ENCODE assay signal across 18 cellular contexts in genomic region chr7:106348231-106348630, GRCh38.
"Had no signal": no experiment of that assay in that cellular context is flagged by ENCODE, and none has a peak within 500 bp of the region (broad histone marks: within the 10 kb centered on the region; RNA-seq: fewer than 3 reads in every experiment).

No MANE protein-coding gene starts in this region.

- H3K27ac ChIP-seq: brain microvascular endothelial cell, coronary artery, esophagus muscularis mucosa, thyroid gland had no signal

- DNase-seq: activated CD4-positive, alpha-beta T cell treated with anti-CD3 and anti-CD28 coated beads, Interleukin-2, amount 10 ng/mL, durations not matched to agents 7 days and 5 days; brain microvascular endothelial cell; effector CD4-positive, alpha-beta T cell; glutamatergic neuron; hypothalamus; kidney; left lung; naive B cell; stimulated activated CD4-positive, alpha-beta T cell treated with anti-CD3 and anti-CD28 coated beads, Interleukin-12 subunit alpha, Interleukin-12 subunit beta, amount 100 ng/mL, for 4 hours; stimulated activated CD4-positive, alpha-beta T cell treated with anti-CD3 and anti-CD28 coated beads, Interleukin-2, amount 100 ng/mL, for 24 hours; thyroid gland had no signal

- H3K4me3 Mint-ChIP-seq: activated CD4-positive, alpha-beta T cell treated with anti-CD3 and anti-CD28 coated beads, Interleukin-2, amount 10 ng/mL, durations not matched to agents 7 days and 5 days; naive B cell; WTC11 had no signal

- H3K4me1 Mint-ChIP-seq: naive B cell, WTC11 had no signal

- H3K9me3 ChIP-seq: thyroid gland had no signal

- ATAC-seq: activated naive CD4-positive, alpha-beta T cell treated with anti-CD3 and anti-CD28 coated beads, Interleukin-2, amount 50 U/mL, for 72 hours; SK-N-SH treated with all-trans-retinoic acid at 6 μM for 48 hours; WTC11 had no signal

- H3K36me3 ChIP-seq: brain microvascular endothelial cell, esophagus muscularis mucosa, left lung, thyroid gland had no signal

- H3K4me1 ChIP-seq: esophagus muscularis mucosa, thyroid gland had no signal

- H3K4me3 ChIP-seq: coronary artery, esophagus muscularis mucosa, left lung, thyroid gland had no signal

- FAIRE-seq: TTC549, urothelium cell line had no signal

- H3K27me3 ChIP-seq: brain microvascular endothelial cell, esophagus muscularis mucosa, left lung, thyroid gland had no signal

- H3K27ac Mint-ChIP-seq: naive B cell, WTC11 had no signal
